ENCODE assay signal across 13 cellular contexts in the genomic region with DNA sequence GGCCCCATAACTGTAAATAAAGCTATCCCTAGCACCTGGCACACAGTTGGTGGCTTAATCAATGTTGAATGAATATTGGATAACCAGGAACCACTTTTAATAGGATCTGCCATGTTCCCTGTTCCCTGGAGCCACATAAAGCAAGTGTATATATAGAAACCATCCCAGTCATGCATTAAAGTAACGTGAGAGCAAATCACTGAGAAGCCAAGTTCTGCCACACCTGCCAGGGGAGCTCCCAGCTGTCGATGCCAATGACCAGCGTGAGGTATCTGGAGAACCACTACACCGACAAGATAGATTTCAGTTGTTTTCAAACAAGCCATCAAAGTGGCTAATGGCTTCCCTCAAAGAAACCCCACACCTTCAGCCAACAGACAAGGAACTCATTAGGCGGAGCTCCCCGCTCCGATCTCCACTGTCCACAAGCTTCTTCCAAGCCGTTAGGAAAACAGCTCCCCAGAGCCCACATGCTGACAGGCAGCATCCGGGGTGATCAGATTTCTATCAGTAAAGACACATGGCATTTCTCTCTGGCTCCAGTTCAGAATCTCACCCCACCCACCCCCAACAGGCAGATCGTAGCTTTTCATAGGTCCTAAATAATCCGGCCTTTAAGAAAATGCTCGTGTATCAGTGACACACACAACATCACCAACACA. TPM values are rescaled to one million over a fixed set of nuclear protein-coding genes. Genes with fewer than 3 reads are reported as not detected.
DNase-seq lines count a peak whose midpoint lies in the region; ATAC-seq and TF ChIP-seq lines count a peak whose summit lies in the region.
"Had no signal": no experiment of that assay in that cellular context is flagged by ENCODE, and none has a peak within 500 bp of the region (broad histone marks: within the 10 kb centered on the region; RNA-seq: fewer than 3 reads in every experiment).

No MANE protein-coding gene starts in this region.

- H3K36me3 ChIP-seq in PC-3 (ENCODE audit: low read depth, low read length) (no peaks in the 10 kb centered on the region), suprapubic skin (no peaks in the 10 kb centered on the region)
- H3K36me3 ChIP-seq: neutrophil, upper lobe of right lung had no signal

- no peak for TF ChIP-seq CTCF in PC-3 (conservative IDR thresholded peaks at IDR 0.05; ENCODE audit: low read depth, low read length)
- TF ChIP-seq CTCF in glutamatergic neuron (IDR thresholded peaks at IDR 0.05; ENCODE audit: partially characterized antibody, unreplicated experiment): no peak
- no peak for TF ChIP-seq CTCF in suprapubic skin (IDR thresholded peaks at IDR 0.05)

- POLR2A ChIA-PET in PC-3 (lab: Charles Lee; ENCODE audit: unreplicated experiment): no interaction called here

- H3K27ac ChIP-seq in PC-3 (ENCODE audit: low read length) (peak overlapping the region; percentile 90), suprapubic skin (peak overlapping the region; percentile 95)
- H3K27ac ChIP-seq: neutrophil had no signal

- BruUV-seq in PC-3 (replicated peaks; lab: Mats Ljungman, UMichigan): no TSS peak

- ATAC-seq in PC-3 (no peak), GM18868 (IDR thresholded peaks at IDR 0.05; ENCODE audit: unreplicated experiment) (no peak)

- intact Hi-C loops in PC-3 (cut with micrococcal nuclease): loop anchor here (2.0 kb wide), 1 partner anchor 165 kb away; no protein-coding TSS in a partner anchor

- peaks cover 9% of the 10 kb centered on the region for H3F3A ChIP-seq in PC-3 (ENCODE audit: low read length, unreplicated experiment)

- no peak for TF ChIP-seq POLR2A in suprapubic skin (IDR thresholded peaks at IDR 0.05)

- 38% methylated on average over 12 of the region's 12 CpGs for WGBS in suprapubic skin

- H2AFZ ChIP-seq in PC-3 (ENCODE audit: low read length): no peak overlapping the region; the same call in 1 of the 2 replicates

- no peaks in the 10 kb centered on the region for H3K9me2 ChIP-seq in PC-3 (replicated peaks; ENCODE audit: low read length)

- H3K4me1 ChIP-seq in PC-3 (ENCODE audit: insufficient read depth, low read length): peaks cover 30% of the 10 kb centered on the region
- H3K4me1 ChIP-seq in suprapubic skin: peaks cover 74% of the 10 kb centered on the region

- H3K9me3 Mint-ChIP-seq in glutamatergic neuron (ENCODE audit: unreplicated experiment): no peaks in the 10 kb centered on the region

- peak; percentile 91 for DNase-seq in NCI-H1092 treated with DMSO at 0.1 percent for 48 hours (lab: John Stamatoyannopoulos, UW)
- peak; percentile 26 for DNase-seq in PC-3
- no peak for DNase-seq in glutamatergic neuron
- no peak for DNase-seq in suprapubic skin (ENCODE audit: low spot score in 2 of 2)
- DNase-seq in T-helper 9 cell: no peak
- DNase-seq in activated T-cell treated with anti-CD3 and anti-CD28 coated beads, Interleukin-2, amount 50 U/mL, for 1 hour: no peak
- DNase-seq in NCI-H2227 (lab: John Stamatoyannopoulos, UW; ENCODE audit: unreplicated experiment): no peak
- DNase-seq: activated CD4-positive, alpha-beta T cell treated with anti-CD3 and anti-CD28 coated beads for 4 hours; activated naive CD4-positive, alpha-beta T cell treated with Interleukin-2 at 50 U/mL for 16 hours; effector CD8-positive, alpha-beta T cell; upper lobe of right lung had no signal

- H3K4me1 Mint-ChIP-seq in glutamatergic neuron (ENCODE audit: low read depth, unreplicated experiment): peaks cover 18% of the 10 kb centered on the region

- H3K9me3 ChIP-seq in PC-3 (ENCODE audit: low read length) (no peaks in the 10 kb centered on the region), suprapubic skin (no peaks in the 10 kb centered on the region)
- H3K9me3 ChIP-seq: neutrophil, upper lobe of right lung had no signal

- H3K9ac ChIP-seq in PC-3 (ENCODE audit: low read length): peak overlapping the region; percentile 2; the same call in 1 of the 2 replicates

- peak overlapping the region; percentile 75 for H3K4me2 ChIP-seq in PC-3 (ENCODE audit: low read length)

- TF ChIP-seq EP300 in suprapubic skin (IDR thresholded peaks at IDR 0.05): no peak

- CTCF ChIA-PET in PC-3 (lab: Charles Lee): interaction anchor here (0.6 kb wide), 1 partner anchor 143 kb away, joined by 5 read pairs; no protein-coding TSS in a partner anchor

- H3K27me3 ChIP-seq in PC-3 (ENCODE audit: low read length): no peaks in the 10 kb centered on the region
- no peaks in the 10 kb centered on the region for H3K27me3 ChIP-seq in suprapubic skin
- H3K27me3 ChIP-seq: neutrophil, upper lobe of right lung had no signal

- H3K79me2 ChIP-seq in PC-3 (ENCODE audit: low read length): no peaks in the 10 kb centered on the region

- H3K4me3 ChIP-seq in PC-3 (ENCODE audit: low read length): no peak overlapping the region; the same call in 1 of the 2 replicates
- H3K4me3 ChIP-seq in suprapubic skin: no peak overlapping the region
- H3K4me3 ChIP-seq: upper lobe of right lung had no signal

- H3K36me3 Mint-ChIP-seq in glutamatergic neuron (ENCODE audit: unreplicated experiment): no peaks in the 10 kb centered on the region

- H4K20me1 ChIP-seq in PC-3 (ENCODE audit: low read length): no peaks in the 10 kb centered on the region

- peak overlapping the region; percentile 52 for H3K27ac Mint-ChIP-seq in glutamatergic neuron (ENCODE audit: unreplicated experiment)

- H3K27me3 Mint-ChIP-seq in glutamatergic neuron (ENCODE audit: unreplicated experiment): no peaks in the 10 kb centered on the region

- peak overlapping the region; percentile 16 for H3K4me3 Mint-ChIP-seq in glutamatergic neuron (ENCODE audit: unreplicated experiment)

RNA-seq across cellular contexts. Expression of gene SPATA12, which starts 54.3 kb away (rescaled TPM):
- 0.12 and 0.47 TPM in 2 replicates for total RNA-seq in PC-3 (2014; rRNA removed)
- total RNA-seq in glutamatergic neuron (ENCODE audit: unreplicated experiment): not detected
- not detected for total RNA-seq in suprapubic skin

Comparison
In these comparisons a context has a peak if more than half of its experiments do, and no peak if none do; other contexts are left out.
1. DNase-seq: peak in NCI-H1092 treated with DMSO at 0.1 percent for 48 hours (single experiment) and PC-3 (single experiment); none in glutamatergic neuron (single experiment), suprapubic skin (0 of 2), T-helper 9 cell (single experiment), activated T-cell treated with anti-CD3 and anti-CD28 coated beads, Interleukin-2, amount 50 U/mL, for 1 hour (single experiment) and NCI-H2227 (single experiment).